In the genomic region with DNA sequence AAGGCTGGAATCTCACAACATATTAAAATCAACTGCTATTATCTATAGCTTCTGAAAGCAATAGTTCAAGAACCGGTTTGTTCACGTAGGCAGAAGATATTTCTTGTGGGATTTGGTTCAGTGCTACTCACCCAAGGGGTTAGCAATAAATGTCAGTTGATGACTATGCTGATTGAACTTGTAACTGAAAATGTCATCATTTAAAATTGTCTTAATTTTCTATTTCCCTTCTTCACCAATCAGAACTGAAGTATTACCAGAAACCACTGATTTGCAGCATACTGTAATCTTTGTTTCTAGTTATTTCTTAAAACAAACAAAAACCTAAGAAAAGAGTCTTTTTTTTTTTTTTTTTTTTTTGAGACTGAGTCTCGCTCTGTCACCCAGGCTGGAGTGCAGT, we compare ENCODE assay signal across 22 cellular contexts. TPM values are rescaled to one million over a fixed set of nuclear protein-coding genes. Genes with fewer than 3 reads are reported as not detected.
DNase-seq lines count a peak whose midpoint lies in the region; ATAC-seq and TF ChIP-seq lines count a peak whose summit lies in the region.
"Had no signal": no experiment of that assay in that cellular context is flagged by ENCODE, and none has a peak within 500 bp of the region (broad histone marks: within the 10 kb centered on the region; RNA-seq: fewer than 3 reads in every experiment).

No MANE protein-coding gene starts in this region.

- H3K4me3 Mint-ChIP-seq in stimulated activated naive B cell treated with anti-CD40 and anti-IgM and Interleukin-4, amounts not matched to agents 10 μg/mL and 1 μg/mL and 100 μg/mL, for 72 hours = no peak overlapping the region
- H3K4me3 Mint-ChIP-seq: endodermal cell, memory B cell, natural killer cell had no signal

- H3K27me3 ChIP-seq in right atrium auricular region = no peaks in the 10 kb centered on the region
- H3K27me3 ChIP-seq: thyroid gland had no signal

- peaks cover 10 to 31% of the 10 kb centered on the region in 2 donors for H3K4me1 Mint-ChIP-seq in stimulated activated naive B cell treated with anti-CD40 and anti-IgM and Interleukin-4, amounts not matched to agents 10 μg/mL and 1 μg/mL and 100 μg/mL, for 72 hours

- peak; percentile 81 for ATAC-seq in GM18519 (IDR thresholded peaks at IDR 0.05; ENCODE audit: low FRiP score, unreplicated experiment)
- ATAC-seq in GM21717 (IDR thresholded peaks at IDR 0.05; ENCODE audit: unreplicated experiment) = peak; percentile 35
- ATAC-seq in HG03103 (IDR thresholded peaks at IDR 0.05; ENCODE audit: low read depth, unreplicated experiment) = peak; percentile 45
- peak; percentile 76 to 78 for ATAC-seq in stimulated activated naive B cell treated with anti-CD40 and anti-IgM and Interleukin-4, amounts not matched to agents 10 μg/mL and 1 μg/mL and 100 μg/mL, for 72 hours (replicated peaks)
- ATAC-seq: K562, natural killer cell had no signal

- no peak for DNase-seq in stimulated activated naive B cell treated with anti-CD40 and anti-IgM and Interleukin-4, amounts not matched to agents 10 μg/mL and 1 μg/mL and 100 μg/mL, for 72 hours
- DNase-seq in right atrium auricular region (ENCODE audit: low spot score) (no peak), NCI-H2029 (lab: John Stamatoyannopoulos, UW) (no peak), NCI-H2227 (lab: John Stamatoyannopoulos, UW; ENCODE audit: unreplicated experiment) (no peak)
- DNase-seq: activated CD4-positive, alpha-beta T cell treated with anti-CD3 and anti-CD28 coated beads for 1 hour; activated naive CD4-positive, alpha-beta T cell; endodermal cell; H7; hippocampal formation; kidney; natural killer cell; NCI-H1048; NCI-H82; T-helper 9 cell; thyroid gland had no signal

- H3K9me3 Mint-ChIP-seq in stimulated activated naive B cell treated with anti-CD40 and anti-IgM and Interleukin-4, amounts not matched to agents 10 μg/mL and 1 μg/mL and 100 μg/mL, for 72 hours = no peaks in the 10 kb centered on the region
- H3K9me3 Mint-ChIP-seq: endodermal cell, memory B cell, natural killer cell had no signal

- no peaks in the 10 kb centered on the region for H3K9me3 ChIP-seq in right atrium auricular region
- H3K9me3 ChIP-seq: thyroid gland had no signal

- H3K4me1 ChIP-seq in right atrium auricular region = peaks cover 0 to 14% of the 10 kb centered on the region in 2 donors

- no peaks in the 10 kb centered on the region for H3K36me3 ChIP-seq in right atrium auricular region
- H3K36me3 ChIP-seq: thyroid gland had no signal

- no peak overlapping the region for H3K4me3 ChIP-seq in right atrium auricular region
- H3K4me3 ChIP-seq: K562, SK-N-MC, skin epidermis, thyroid gland had no signal

- no peak overlapping the region for H3K27ac ChIP-seq in right atrium auricular region
- H3K27ac ChIP-seq: SK-N-MC, skin epidermis, thyroid gland had no signal

- H3K27ac Mint-ChIP-seq in stimulated activated naive B cell treated with anti-CD40 and anti-IgM and Interleukin-4, amounts not matched to agents 10 μg/mL and 1 μg/mL and 100 μg/mL, for 72 hours = peak overlapping the region; percentile 42
- H3K27ac Mint-ChIP-seq: endodermal cell, memory B cell, natural killer cell had no signal

- H3K27me3 Mint-ChIP-seq in stimulated activated naive B cell treated with anti-CD40 and anti-IgM and Interleukin-4, amounts not matched to agents 10 μg/mL and 1 μg/mL and 100 μg/mL, for 72 hours = no peaks in the 10 kb centered on the region
- H3K27me3 Mint-ChIP-seq: memory B cell had no signal

- TF ChIP-seq CTCF in right atrium auricular region (IDR thresholded peaks at IDR 0.05) = no peak

- no peaks in the 10 kb centered on the region for H3K36me3 Mint-ChIP-seq in stimulated activated naive B cell treated with anti-CD40 and anti-IgM and Interleukin-4, amounts not matched to agents 10 μg/mL and 1 μg/mL and 100 μg/mL, for 72 hours
- H3K36me3 Mint-ChIP-seq: memory B cell, natural killer cell had no signal

RNA-seq across cellular contexts. Expression of gene CPEB3, which starts 46.1 kb away (rescaled TPM):
- 10 to 100 TPM in 1 of 2 donors, 1 to 10 TPM in 1; 6.9 to 11.4 TPM for total RNA-seq in right atrium auricular region

RNA-seq across cellular contexts. Expression of gene MARCHF5, which starts 46.2 kb away (rescaled TPM):
- 10 to 100 TPM in 1 of 2 donors, 1 to 10 TPM in 1; 8.5 to 11.6 TPM for total RNA-seq in right atrium auricular region
